ENCODE assay signal across 8 cellular contexts in genomic region chr10:125157473-125157865, GRCh38. TPM values are rescaled to one million over a fixed set of nuclear protein-coding genes. Genes with fewer than 3 reads are reported as not detected.
A peak's percentile ranks its signal among the peaks of the same experiment; 100 is the strongest.
DNase-seq lines count a peak whose midpoint lies in the region; ATAC-seq and TF ChIP-seq lines count a peak whose summit lies in the region.

No MANE protein-coding gene starts in this region.

- no peak overlapping the region for H3K23ac ChIP-seq in mesenchymal stem cell (ENCODE audit: low read length in 2 of 2)

- no peak overlapping the region for H3K27ac ChIP-seq in mesenchymal stem cell (ENCODE audit: low read length, poor library complexity, severe bottlenecking)
- H3K27ac ChIP-seq in upper lobe of right lung, result peak overlapping the region; percentile 91
- no peak overlapping the region for H3K27ac ChIP-seq in MM.1S (ENCODE audit: low read length)

- H3K4me2 ChIP-seq in mesenchymal stem cell (ENCODE audit: low read length, poor library complexity, severe bottlenecking), result peak overlapping the region; percentile 71
- H3K4me2 ChIP-seq in MM.1S (ENCODE audit: low read depth, low read length), result no peak overlapping the region

- H3K36me3 Mint-ChIP-seq in MCF 10A (ENCODE audit: insufficient read depth, unreplicated experiment), result no peaks in the 10 kb centered on the region

- no peak overlapping the region for H2AFZ ChIP-seq in mesenchymal stem cell (ENCODE audit: low read depth, low read length)
- no peak overlapping the region for H2AFZ ChIP-seq in MM.1S (ENCODE audit: low read length)

- POLR2A ChIA-PET in MCF 10A (lab: Yijun Ruan, JAX), result interaction anchor here (0.6 to 7.8 kb wide), 19 partner anchors 8 to 667 kb away, joined by 3 to 165 read pairs (median 5); partner anchors contain the start of genes ABRAXAS2 and EDRF1

- no peaks in the 10 kb centered on the region for H3K27me3 ChIP-seq in mesenchymal stem cell (ENCODE audit: control insufficient read depth in 1 of 2, insufficient read depth in 1 of 2, low read length in 2 of 2)
- no peaks in the 10 kb centered on the region for H3K27me3 ChIP-seq in upper lobe of right lung
- H3K27me3 ChIP-seq in MM.1S (replicated peaks; ENCODE audit: insufficient read depth, low read length), result peaks cover 60% of the 10 kb centered on the region

- H3K4me3 ChIP-seq in mesenchymal stem cell (ENCODE audit: insufficient read depth in 1 of 2, low read depth in 1 of 2, low read length in 2 of 2) (peak overlapping the region in 1 of 2 experiments; percentile 85), upper lobe of right lung (peak overlapping the region; percentile 71), MM.1S (ENCODE audit: low read length) (no peak overlapping the region)

- peak overlapping the region; percentile 82 for H3K4me3 Mint-ChIP-seq in MCF 10A (ENCODE audit: unreplicated experiment)

- H3K9me2 ChIP-seq in MM.1S (replicated peaks; ENCODE audit: insufficient read depth, low read length), result no peaks in the 10 kb centered on the region

- H3K9ac ChIP-seq in mesenchymal stem cell (ENCODE audit: low read length) (peak overlapping the region; percentile 93), MM.1S (ENCODE audit: low read length) (no peak overlapping the region)

- no peak for TF ChIP-seq CTCF in MCF 10A (IDR thresholded peaks at IDR 0.05; ENCODE audit: unreplicated experiment)
- TF ChIP-seq CTCF in upper lobe of right lung (IDR thresholded peaks at IDR 0.05), result no peak
- no peak for TF ChIP-seq CTCF in GM10266 (IDR thresholded peaks at IDR 0.05; ENCODE audit: control insufficient read depth, insufficient read depth, low read depth, missing control alignments)
- no peak for TF ChIP-seq CTCF in MM.1S (IDR thresholded peaks at IDR 0.05; ENCODE audit: low read length)

- no peak overlapping the region for H2BK120ac ChIP-seq in mesenchymal stem cell (ENCODE audit: low read depth, low read length)

- H3K36me3 ChIP-seq in mesenchymal stem cell (ENCODE audit: control insufficient read depth in 1 of 2, insufficient read depth in 2 of 2, low read depth in 1 of 2, low read length in 2 of 2) (no peaks in the 10 kb centered on the region), upper lobe of right lung (no peaks in the 10 kb centered on the region), MM.1S (replicated peaks; ENCODE audit: insufficient read depth, low read length) (no peaks in the 10 kb centered on the region)

- no peaks in the 10 kb centered on the region for H3K79me2 ChIP-seq in MM.1S (ENCODE audit: low read length)

- H4K91ac ChIP-seq in mesenchymal stem cell (ENCODE audit: low read length), result no peak overlapping the region

- peak overlapping the region in 1 of 2 experiments; percentile 46 for H3K18ac ChIP-seq in mesenchymal stem cell (ENCODE audit: low read depth in 1 of 2, low read length in 2 of 2)

- no peaks in the 10 kb centered on the region for H3K27me3 Mint-ChIP-seq in MCF 10A (ENCODE audit: insufficient read depth, unreplicated experiment)

- no CpG with 5 or more reads among the region's 3 CpGs for WGBS in mesenchymal stem cell

- H3K4me1 Mint-ChIP-seq in MCF 10A (ENCODE audit: insufficient read depth, unreplicated experiment), result peaks cover 45% of the 10 kb centered on the region

- intact Hi-C loops in cardiac septum (cut with DNase I), result loop anchor here (2.0 kb wide), 1 partner anchor 101 kb away; no protein-coding TSS in a partner anchor
- intact Hi-C loops in Right ventricle myocardium inferior (cut with DNase I), result loop anchor here (5.0 kb wide), 1 partner anchor 95 kb away; no protein-coding TSS in a partner anchor
- intact Hi-C loops in MCF 10A (cut with micrococcal nuclease), result loop anchor here (1.0 to 5.0 kb wide), 4 partner anchors 35 to 218 kb away; no protein-coding TSS in a partner anchor
- intact Hi-C loops in upper lobe of right lung (cut with DNase I), result loop anchor here (10.0 kb wide), 1 partner anchor 103 kb away; no protein-coding TSS in a partner anchor

- no peaks in the 10 kb centered on the region for H3K9me3 Mint-ChIP-seq in MCF 10A (ENCODE audit: unreplicated experiment)

- no peaks in the 10 kb centered on the region for H3K9me3 ChIP-seq in mesenchymal stem cell (ENCODE audit: control insufficient read depth, low read length)
- H3K9me3 ChIP-seq in upper lobe of right lung, result no peaks in the 10 kb centered on the region
- no peaks in the 10 kb centered on the region for H3K9me3 ChIP-seq in MM.1S (replicated peaks; ENCODE audit: insufficient read depth, low read length)

- CTCF ChIA-PET in MCF 10A (lab: Yijun Ruan, JAX), result interaction anchor here (0.6 to 0.9 kb wide), 4 partner anchors 10 to 135 kb away, joined by 3 to 7 read pairs (median 4); no protein-coding TSS in a partner anchor

- peak overlapping the region; percentile 24 for H4K8ac ChIP-seq in mesenchymal stem cell (ENCODE audit: low read length)

- no TSS peak for BruUV-seq in MCF 10A (replicated peaks; lab: Mats Ljungman, UMichigan)

- H4K20me1 ChIP-seq in MM.1S (ENCODE audit: insufficient read depth, low read length), result no peaks in the 10 kb centered on the region

- no peak overlapping the region for H3K4ac ChIP-seq in mesenchymal stem cell (ENCODE audit: low read depth in 1 of 2, low read length in 2 of 2)

- H3K4me1 ChIP-seq in mesenchymal stem cell (ENCODE audit: control insufficient read depth, insufficient read depth, low read depth, low read length) (peaks cover 26% of the 10 kb centered on the region), upper lobe of right lung (peaks cover 62% of the 10 kb centered on the region), MM.1S (ENCODE audit: low read length) (no peaks in the 10 kb centered on the region)

- no peak overlapping the region for H2BK12ac ChIP-seq in mesenchymal stem cell (ENCODE audit: low read length in 2 of 2)

- H2BK15ac ChIP-seq in mesenchymal stem cell (ENCODE audit: low read depth, poor library complexity, severe bottlenecking), result no peak overlapping the region

- no peak overlapping the region for H2AK5ac ChIP-seq in mesenchymal stem cell (ENCODE audit: low read length, severe bottlenecking)

- peak overlapping the region; percentile 92 for H3K27ac Mint-ChIP-seq in MCF 10A (ENCODE audit: low read depth, unreplicated experiment)

- no peak overlapping the region for H3K14ac ChIP-seq in mesenchymal stem cell (ENCODE audit: low read length in 2 of 2)

- H3F3A ChIP-seq in MM.1S (ENCODE audit: insufficient read depth, low read length), result no peaks in the 10 kb centered on the region

- peak; percentile 5 for DNase-seq in cardiac septum (ENCODE audit: low spot score)
- DNase-seq in Right ventricle myocardium inferior (ENCODE audit: missing footprints), result no peak
- DNase-seq in MCF 10A (ENCODE audit: unreplicated experiment), result peak; percentile 27
- DNase-seq in mesenchymal stem cell, result peak; percentile 20
- DNase-seq in upper lobe of right lung, result no peak
- DNase-seq in GM10266 (ENCODE audit: extremely low spot score), result no peak
- no peak for DNase-seq in MM.1S

- no peak overlapping the region for H2BK5ac ChIP-seq in mesenchymal stem cell (ENCODE audit: low read depth, low read length, poor library complexity, severe bottlenecking)

- no peaks in the 10 kb centered on the region for H3K79me1 ChIP-seq in mesenchymal stem cell (replicated peaks; ENCODE audit: low read length, poor library complexity, severe bottlenecking)

- no peak for ATAC-seq in Right ventricle myocardium inferior
- no peak for ATAC-seq in upper lobe of right lung
- ATAC-seq in HG02938 (IDR thresholded peaks at IDR 0.05; ENCODE audit: unreplicated experiment), result no peak

RNA-seq across cellular contexts. Expression of gene CTBP2, which starts 2.9 kb away (rescaled TPM):
- total RNA-seq in cardiac septum (35.9 TPM), Right ventricle myocardium inferior (31.3 TPM), MCF 10A (2022) (129 and 152 TPM in 2 replicates), upper lobe of right lung (66.7 TPM)
- 58.2 TPM for polyA plus RNA-seq in mesenchymal stem cell (2013, experiment 1 of 2)
- polyA plus RNA-seq in mesenchymal stem cell (2013, experiment 2 of 2), result 55.7 TPM

Comparison
In these comparisons a context has a peak if more than half of its experiments do, and no peak if none do; other contexts are left out.
1. DNase-seq: peak in cardiac septum (single experiment), MCF 10A (single experiment) and mesenchymal stem cell (single experiment); none in Right ventricle myocardium inferior (single experiment), upper lobe of right lung (single experiment), GM10266 (single experiment) and MM.1S (single experiment).